1 cellular context compared by ENCODE assay signal in the genomic region with DNA sequence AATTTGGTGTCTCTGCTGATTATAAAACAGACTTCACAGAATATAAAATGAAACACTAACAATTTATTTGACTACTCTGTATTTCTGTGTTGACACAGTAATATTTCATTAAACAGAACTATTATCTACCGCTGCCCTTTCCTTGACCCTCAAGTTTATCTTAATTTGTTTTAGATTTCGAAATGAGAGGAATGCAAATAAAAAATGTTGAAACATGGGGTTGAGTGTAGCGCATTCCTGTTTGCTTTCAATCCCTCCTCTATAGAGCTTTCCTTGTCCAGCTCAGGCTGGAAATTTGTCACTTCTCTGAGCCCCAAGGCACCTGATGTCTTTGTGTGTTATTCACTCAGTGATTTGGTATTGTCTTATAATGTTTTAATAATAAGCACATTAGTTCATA.
A peak's percentile ranks its signal among the peaks of the same experiment; 100 is the strongest.
TF ChIP-seq lines count a peak whose summit lies in the region.

No MANE protein-coding gene starts in this region.

TF ChIP-seq in HepG2, 621 proteins besides CTCF, POLR2A, EP300 and RAD21 (continued from another document and continues in another):
- TF ChIP-seq, protein P1, sequence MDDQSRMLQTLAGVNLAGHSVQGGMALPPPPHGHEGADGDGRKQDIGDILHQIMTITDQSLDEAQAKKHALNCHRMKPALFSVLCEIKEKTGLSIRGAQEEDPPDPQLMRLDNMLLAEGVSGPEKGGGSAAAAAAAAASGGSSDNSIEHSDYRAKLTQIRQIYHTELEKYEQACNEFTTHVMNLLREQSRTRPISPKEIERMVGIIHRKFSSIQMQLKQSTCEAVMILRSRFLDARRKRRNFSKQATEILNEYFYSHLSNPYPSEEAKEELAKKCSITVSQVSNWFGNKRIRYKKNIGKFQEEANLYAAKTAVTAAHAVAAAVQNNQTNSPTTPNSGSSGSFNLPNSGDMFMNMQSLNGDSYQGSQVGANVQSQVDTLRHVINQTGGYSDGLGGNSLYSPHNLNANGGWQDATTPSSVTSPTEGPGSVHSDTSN (CRISPR knock-in tag; IDR thresholded peaks at IDR 0.05; ENCODE audit: borderline replicate concordance) = no peak
- TF ChIP-seq ZNF329 (CRISPR knock-in tag; IDR thresholded peaks at IDR 0.05; ENCODE audit: low read depth) = no peak
- no peak for TF ChIP-seq ZNF350 (CRISPR knock-in tag; IDR thresholded peaks at IDR 0.05; ENCODE audit: borderline replicate concordance, low read depth)
- no peak for TF ChIP-seq GLI4 (CRISPR knock-in tag; IDR thresholded peaks at IDR 0.05; ENCODE audit: borderline replicate concordance)
- 0 out of 2 replicates have a peak, but pooled peaks have one; percentile 61 for TF ChIP-seq SNAPC2 (CRISPR knock-in tag; IDR thresholded peaks at IDR 0.05)
- TF ChIP-seq, protein P2, sequence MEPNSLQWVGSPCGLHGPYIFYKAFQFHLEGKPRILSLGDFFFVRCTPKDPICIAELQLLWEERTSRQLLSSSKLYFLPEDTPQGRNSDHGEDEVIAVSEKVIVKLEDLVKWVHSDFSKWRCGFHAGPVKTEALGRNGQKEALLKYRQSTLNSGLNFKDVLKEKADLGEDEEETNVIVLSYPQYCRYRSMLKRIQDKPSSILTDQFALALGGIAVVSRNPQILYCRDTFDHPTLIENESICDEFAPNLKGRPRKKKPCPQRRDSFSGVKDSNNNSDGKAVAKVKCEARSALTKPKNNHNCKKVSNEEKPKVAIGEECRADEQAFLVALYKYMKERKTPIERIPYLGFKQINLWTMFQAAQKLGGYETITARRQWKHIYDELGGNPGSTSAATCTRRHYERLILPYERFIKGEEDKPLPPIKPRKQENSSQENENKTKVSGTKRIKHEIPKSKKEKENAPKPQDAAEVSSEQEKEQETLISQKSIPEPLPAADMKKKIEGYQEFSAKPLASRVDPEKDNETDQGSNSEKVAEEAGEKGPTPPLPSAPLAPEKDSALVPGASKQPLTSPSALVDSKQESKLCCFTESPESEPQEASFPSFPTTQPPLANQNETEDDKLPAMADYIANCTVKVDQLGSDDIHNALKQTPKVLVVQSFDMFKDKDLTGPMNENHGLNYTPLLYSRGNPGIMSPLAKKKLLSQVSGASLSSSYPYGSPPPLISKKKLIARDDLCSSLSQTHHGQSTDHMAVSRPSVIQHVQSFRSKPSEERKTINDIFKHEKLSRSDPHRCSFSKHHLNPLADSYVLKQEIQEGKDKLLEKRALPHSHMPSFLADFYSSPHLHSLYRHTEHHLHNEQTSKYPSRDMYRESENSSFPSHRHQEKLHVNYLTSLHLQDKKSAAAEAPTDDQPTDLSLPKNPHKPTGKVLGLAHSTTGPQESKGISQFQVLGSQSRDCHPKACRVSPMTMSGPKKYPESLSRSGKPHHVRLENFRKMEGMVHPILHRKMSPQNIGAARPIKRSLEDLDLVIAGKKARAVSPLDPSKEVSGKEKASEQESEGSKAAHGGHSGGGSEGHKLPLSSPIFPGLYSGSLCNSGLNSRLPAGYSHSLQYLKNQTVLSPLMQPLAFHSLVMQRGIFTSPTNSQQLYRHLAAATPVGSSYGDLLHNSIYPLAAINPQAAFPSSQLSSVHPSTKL (CRISPR knock-in tag; IDR thresholded peaks at IDR 0.05) = peak; percentile 100
- TF ChIP-seq SRSF9 (IDR thresholded peaks at IDR 0.05; ENCODE audit: borderline replicate concordance, insufficient read depth, low read depth, low read length, poor library complexity, severe bottlenecking) = no peak
- TF ChIP-seq, protein P3, sequence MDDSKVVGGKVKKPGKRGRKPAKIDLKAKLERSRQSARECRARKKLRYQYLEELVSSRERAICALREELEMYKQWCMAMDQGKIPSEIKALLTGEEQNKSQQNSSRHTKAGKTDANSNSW (CRISPR knock-in tag; IDR thresholded peaks at IDR 0.05; ENCODE audit: borderline replicate concordance) = no peak
- no peak for TF ChIP-seq ZNF720 (CRISPR knock-in tag; IDR thresholded peaks at IDR 0.05)
- no peak for TF ChIP-seq SP4 (CRISPR knock-in tag; IDR thresholded peaks at IDR 0.05)
- no peak for TF ChIP-seq U2AF1 (optimal IDR thresholded peaks at IDR 0.05; ENCODE audit: low read depth, low read length)
- no peak for TF ChIP-seq JUN (CRISPR knock-in tag; IDR thresholded peaks at IDR 0.05)
- no peak for TF ChIP-seq JDP2 (CRISPR knock-in tag; IDR thresholded peaks at IDR 0.05; ENCODE audit: borderline replicate concordance)
- no peak for TF ChIP-seq BRD4 (CRISPR knock-in tag; IDR thresholded peaks at IDR 0.05)
- TF ChIP-seq SNRNP70 (IDR thresholded peaks at IDR 0.05; ENCODE audit: low read depth, low read length) = no peak
- TF ChIP-seq MEIS1 (CRISPR knock-in tag; IDR thresholded peaks at IDR 0.05; ENCODE audit: borderline replicate concordance) = no peak
- TF ChIP-seq, protein P4, sequence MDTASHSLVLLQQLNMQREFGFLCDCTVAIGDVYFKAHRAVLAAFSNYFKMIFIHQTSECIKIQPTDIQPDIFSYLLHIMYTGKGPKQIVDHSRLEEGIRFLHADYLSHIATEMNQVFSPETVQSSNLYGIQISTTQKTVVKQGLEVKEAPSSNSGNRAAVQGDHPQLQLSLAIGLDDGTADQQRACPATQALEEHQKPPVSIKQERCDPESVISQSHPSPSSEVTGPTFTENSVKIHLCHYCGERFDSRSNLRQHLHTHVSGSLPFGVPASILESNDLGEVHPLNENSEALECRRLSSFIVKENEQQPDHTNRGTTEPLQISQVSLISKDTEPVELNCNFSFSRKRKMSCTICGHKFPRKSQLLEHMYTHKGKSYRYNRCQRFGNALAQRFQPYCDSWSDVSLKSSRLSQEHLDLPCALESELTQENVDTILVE (CRISPR knock-in tag; IDR thresholded peaks at IDR 0.05) = peak; percentile 94
- TF ChIP-seq FOSL1 (CRISPR knock-in tag; IDR thresholded peaks at IDR 0.05; ENCODE audit: borderline replicate concordance) = peak; percentile 14; the same call in 1 of the 2 replicates
- TF ChIP-seq FOXA3 (CRISPR knock-in tag; IDR thresholded peaks at IDR 0.05) = peak; percentile 100
- TF ChIP-seq ZBTB42 (CRISPR knock-in tag; IDR thresholded peaks at IDR 0.05) = no peak
- 0 out of 2 replicates have a peak, but pooled peaks have one; percentile 69 for TF ChIP-seq ISX (CRISPR knock-in tag; conservative IDR thresholded peaks at IDR 0.05)
- TF ChIP-seq ZKSCAN1 (IDR thresholded peaks at IDR 0.05; ENCODE audit: low read length) = no peak
- TF ChIP-seq ATRX (CRISPR knock-in tag; IDR thresholded peaks at IDR 0.05; ENCODE audit: borderline replicate concordance) = no peak
- TF ChIP-seq ZNF629 (CRISPR knock-in tag; conservative IDR thresholded peaks at IDR 0.05) = no peak
- no peak for TF ChIP-seq ZFAT (CRISPR knock-in tag; conservative IDR thresholded peaks at IDR 0.05)
- no peak for TF ChIP-seq DMAP1 (CRISPR knock-in tag; IDR thresholded peaks at IDR 0.05)
- no peak for TF ChIP-seq ZBTB3 (CRISPR knock-in tag; IDR thresholded peaks at IDR 0.05; ENCODE audit: borderline replicate concordance, low read depth)
- no peak for TF ChIP-seq ZNF670 (CRISPR knock-in tag; IDR thresholded peaks at IDR 0.05; ENCODE audit: borderline replicate concordance)
- TF ChIP-seq, protein P5, sequence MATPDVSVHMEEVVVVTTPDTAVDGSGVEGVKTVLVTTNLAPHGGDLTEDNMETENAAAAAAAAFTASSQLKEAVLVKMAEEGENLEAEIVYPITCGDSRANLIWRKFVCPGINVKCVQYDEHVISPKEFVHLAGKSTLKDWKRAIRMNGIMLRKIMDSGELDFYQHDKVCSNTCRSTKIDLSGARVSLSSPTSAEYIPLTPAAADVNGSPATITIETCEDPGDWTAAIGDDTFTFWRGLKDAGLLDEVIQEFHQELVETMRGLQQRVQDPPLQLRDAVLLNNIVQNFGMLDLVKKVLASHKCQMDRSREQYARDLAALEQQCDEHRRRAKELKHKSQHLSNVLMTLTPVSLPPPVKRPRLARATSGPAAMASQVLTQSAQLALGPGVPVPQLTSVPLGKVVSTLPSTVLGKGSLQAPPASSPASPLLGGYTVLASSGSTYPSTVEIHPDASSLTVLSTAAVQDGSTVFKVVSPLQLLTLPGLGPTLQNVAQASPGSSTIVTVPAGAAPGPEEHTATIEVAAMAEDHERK (CRISPR knock-in tag; IDR thresholded peaks at IDR 0.05; ENCODE audit: low read depth) = no peak
- TF ChIP-seq PHF8 (CRISPR knock-in tag; IDR thresholded peaks at IDR 0.05) = no peak
- no peak for TF ChIP-seq RBFOX2 (IDR thresholded peaks at IDR 0.05; ENCODE audit: low read depth, low read length)
- peak; percentile 80 for TF ChIP-seq FOXK1 (CRISPR knock-in tag; IDR thresholded peaks at IDR 0.05; ENCODE audit: borderline replicate concordance, low read depth)
- TF ChIP-seq GATAD2A (CRISPR knock-in tag; IDR thresholded peaks at IDR 0.05) = peak; percentile 98
- peak; percentile 99 for TF ChIP-seq RARA (CRISPR knock-in tag; IDR thresholded peaks at IDR 0.05)
- TF ChIP-seq, protein P6, sequence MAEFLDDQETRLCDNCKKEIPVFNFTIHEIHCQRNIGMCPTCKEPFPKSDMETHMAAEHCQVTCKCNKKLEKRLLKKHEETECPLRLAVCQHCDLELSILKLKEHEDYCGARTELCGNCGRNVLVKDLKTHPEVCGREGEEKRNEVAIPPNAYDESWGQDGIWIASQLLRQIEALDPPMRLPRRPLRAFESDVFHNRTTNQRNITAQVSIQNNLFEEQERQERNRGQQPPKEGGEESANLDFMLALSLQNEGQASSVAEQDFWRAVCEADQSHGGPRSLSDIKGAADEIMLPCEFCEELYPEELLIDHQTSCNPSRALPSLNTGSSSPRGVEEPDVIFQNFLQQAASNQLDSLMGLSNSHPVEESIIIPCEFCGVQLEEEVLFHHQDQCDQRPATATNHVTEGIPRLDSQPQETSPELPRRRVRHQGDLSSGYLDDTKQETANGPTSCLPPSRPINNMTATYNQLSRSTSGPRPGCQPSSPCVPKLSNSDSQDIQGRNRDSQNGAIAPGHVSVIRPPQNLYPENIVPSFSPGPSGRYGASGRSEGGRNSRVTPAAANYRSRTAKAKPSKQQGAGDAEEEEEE (CRISPR knock-in tag; IDR thresholded peaks at IDR 0.05; ENCODE audit: borderline replicate concordance) = no peak
- TF ChIP-seq ZNF234 (CRISPR knock-in tag; conservative IDR thresholded peaks at IDR 0.05) = no peak
- TF ChIP-seq ZNF124 (CRISPR knock-in tag; IDR thresholded peaks at IDR 0.05) = peak; percentile 40; the same call in 1 of the 2 replicates
- no peak for TF ChIP-seq SIN3B (IDR thresholded peaks at IDR 0.05; ENCODE audit: low read length)
- peak; percentile 97 for TF ChIP-seq TBX3 (IDR thresholded peaks at IDR 0.05; ENCODE audit: borderline replicate concordance)
- peak; percentile 79 for TF ChIP-seq DNMT3B (CRISPR knock-in tag; conservative IDR thresholded peaks at IDR 0.05)
- TF ChIP-seq, protein P7, sequence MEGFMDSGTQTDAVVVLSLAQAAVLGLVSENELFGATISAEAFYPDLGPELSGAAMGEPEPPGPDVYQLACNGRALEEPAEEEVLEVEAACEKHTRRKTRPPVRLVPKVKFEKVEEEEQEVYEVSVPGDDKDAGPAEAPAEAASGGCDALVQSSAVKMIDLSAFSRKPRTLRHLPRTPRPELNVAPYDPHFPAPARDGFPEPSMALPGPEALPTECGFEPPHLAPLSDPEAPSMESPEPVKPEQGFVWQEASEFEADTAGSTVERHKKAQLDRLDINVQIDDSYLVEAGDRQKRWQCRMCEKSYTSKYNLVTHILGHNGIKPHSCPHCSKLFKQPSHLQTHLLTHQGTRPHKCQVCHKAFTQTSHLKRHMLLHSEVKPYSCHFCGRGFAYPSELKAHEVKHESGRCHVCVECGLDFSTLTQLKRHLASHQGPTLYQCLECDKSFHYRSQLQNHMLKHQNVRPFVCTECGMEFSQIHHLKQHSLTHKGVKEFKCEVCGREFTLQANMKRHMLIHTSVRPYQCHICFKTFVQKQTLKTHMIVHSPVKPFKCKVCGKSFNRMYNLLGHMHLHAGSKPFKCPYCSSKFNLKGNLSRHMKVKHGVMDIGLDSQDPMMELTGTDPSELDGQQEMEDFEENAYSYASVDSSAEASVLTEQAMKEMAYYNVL (CRISPR knock-in tag; IDR thresholded peaks at IDR 0.05; ENCODE audit: borderline replicate concordance) = 0 out of 2 replicates have a peak, but pooled peaks have one; percentile 30
- TF ChIP-seq ZNF607 (CRISPR knock-in tag; IDR thresholded peaks at IDR 0.05; ENCODE audit: borderline replicate concordance) = no peak
- TF ChIP-seq, protein P8, sequence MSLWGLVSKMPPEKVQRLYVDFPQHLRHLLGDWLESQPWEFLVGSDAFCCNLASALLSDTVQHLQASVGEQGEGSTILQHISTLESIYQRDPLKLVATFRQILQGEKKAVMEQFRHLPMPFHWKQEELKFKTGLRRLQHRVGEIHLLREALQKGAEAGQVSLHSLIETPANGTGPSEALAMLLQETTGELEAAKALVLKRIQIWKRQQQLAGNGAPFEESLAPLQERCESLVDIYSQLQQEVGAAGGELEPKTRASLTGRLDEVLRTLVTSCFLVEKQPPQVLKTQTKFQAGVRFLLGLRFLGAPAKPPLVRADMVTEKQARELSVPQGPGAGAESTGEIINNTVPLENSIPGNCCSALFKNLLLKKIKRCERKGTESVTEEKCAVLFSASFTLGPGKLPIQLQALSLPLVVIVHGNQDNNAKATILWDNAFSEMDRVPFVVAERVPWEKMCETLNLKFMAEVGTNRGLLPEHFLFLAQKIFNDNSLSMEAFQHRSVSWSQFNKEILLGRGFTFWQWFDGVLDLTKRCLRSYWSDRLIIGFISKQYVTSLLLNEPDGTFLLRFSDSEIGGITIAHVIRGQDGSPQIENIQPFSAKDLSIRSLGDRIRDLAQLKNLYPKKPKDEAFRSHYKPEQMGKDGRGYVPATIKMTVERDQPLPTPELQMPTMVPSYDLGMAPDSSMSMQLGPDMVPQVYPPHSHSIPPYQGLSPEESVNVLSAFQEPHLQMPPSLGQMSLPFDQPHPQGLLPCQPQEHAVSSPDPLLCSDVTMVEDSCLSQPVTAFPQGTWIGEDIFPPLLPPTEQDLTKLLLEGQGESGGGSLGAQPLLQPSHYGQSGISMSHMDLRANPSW (CRISPR knock-in tag; IDR thresholded peaks at IDR 0.05; ENCODE audit: borderline replicate concordance) = no peak
- no peak for TF ChIP-seq AGO1 (IDR thresholded peaks at IDR 0.05; ENCODE audit: low read depth, low read length, poor library complexity, severe bottlenecking)
- no peak for TF ChIP-seq U2AF2 (IDR thresholded peaks at IDR 0.05; ENCODE audit: low read depth, low read length)
- TF ChIP-seq, protein P9, sequence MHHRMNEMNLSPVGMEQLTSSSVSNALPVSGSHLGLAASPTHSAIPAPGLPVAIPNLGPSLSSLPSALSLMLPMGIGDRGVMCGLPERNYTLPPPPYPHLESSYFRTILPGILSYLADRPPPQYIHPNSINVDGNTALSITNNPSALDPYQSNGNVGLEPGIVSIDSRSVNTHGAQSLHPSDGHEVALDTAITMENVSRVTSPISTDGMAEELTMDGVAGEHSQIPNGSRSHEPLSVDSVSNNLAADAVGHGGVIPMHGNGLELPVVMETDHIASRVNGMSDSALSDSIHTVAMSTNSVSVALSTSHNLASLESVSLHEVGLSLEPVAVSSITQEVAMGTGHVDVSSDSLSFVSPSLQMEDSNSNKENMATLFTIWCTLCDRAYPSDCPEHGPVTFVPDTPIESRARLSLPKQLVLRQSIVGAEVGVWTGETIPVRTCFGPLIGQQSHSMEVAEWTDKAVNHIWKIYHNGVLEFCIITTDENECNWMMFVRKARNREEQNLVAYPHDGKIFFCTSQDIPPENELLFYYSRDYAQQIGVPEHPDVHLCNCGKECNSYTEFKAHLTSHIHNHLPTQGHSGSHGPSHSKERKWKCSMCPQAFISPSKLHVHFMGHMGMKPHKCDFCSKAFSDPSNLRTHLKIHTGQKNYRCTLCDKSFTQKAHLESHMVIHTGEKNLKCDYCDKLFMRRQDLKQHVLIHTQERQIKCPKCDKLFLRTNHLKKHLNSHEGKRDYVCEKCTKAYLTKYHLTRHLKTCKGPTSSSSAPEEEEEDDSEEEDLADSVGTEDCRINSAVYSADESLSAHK (CRISPR knock-in tag; IDR thresholded peaks at IDR 0.05; ENCODE audit: borderline replicate concordance) = no peak
